In the genomic region with DNA sequence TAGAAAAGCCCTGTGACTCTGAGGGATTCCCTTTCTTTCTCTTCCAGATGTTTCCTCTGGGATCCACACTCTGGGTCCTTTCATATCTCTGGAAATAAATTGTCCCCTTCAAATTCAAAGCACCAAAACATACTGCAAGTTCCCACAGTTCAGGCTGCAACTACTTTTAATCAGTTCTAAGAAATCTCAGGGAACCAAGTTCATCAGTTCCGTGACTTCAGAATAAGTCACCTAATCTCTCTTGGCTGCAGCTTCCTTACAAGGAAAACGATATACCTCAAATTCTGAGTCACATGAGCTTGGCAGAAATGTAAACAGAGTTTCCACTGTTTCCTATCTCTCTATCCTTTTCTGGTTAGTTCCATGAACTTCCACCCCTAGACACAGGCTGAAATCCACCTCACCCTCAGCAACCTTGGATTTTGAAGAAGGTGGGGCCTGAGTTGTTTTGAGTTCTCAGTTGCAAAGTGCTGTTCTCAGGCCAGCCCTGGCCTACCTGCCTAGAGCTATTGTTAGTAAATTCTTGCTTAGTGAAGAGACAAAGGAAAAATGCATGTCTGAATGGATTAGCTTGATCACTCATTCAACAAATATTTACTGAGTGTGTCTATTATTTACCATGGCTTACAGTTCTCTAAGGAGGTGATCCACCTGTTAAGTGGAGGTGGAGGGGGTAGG, we compare ENCODE assay signal across 1 cellular context.
TF ChIP-seq lines count a peak whose summit lies in the region.

No MANE protein-coding gene starts in this region.

TF ChIP-seq in K562, 482 proteins besides CTCF, POLR2A, EP300 and RAD21 (continued from another document and continues in another):
- TF ChIP-seq, protein P1, sequence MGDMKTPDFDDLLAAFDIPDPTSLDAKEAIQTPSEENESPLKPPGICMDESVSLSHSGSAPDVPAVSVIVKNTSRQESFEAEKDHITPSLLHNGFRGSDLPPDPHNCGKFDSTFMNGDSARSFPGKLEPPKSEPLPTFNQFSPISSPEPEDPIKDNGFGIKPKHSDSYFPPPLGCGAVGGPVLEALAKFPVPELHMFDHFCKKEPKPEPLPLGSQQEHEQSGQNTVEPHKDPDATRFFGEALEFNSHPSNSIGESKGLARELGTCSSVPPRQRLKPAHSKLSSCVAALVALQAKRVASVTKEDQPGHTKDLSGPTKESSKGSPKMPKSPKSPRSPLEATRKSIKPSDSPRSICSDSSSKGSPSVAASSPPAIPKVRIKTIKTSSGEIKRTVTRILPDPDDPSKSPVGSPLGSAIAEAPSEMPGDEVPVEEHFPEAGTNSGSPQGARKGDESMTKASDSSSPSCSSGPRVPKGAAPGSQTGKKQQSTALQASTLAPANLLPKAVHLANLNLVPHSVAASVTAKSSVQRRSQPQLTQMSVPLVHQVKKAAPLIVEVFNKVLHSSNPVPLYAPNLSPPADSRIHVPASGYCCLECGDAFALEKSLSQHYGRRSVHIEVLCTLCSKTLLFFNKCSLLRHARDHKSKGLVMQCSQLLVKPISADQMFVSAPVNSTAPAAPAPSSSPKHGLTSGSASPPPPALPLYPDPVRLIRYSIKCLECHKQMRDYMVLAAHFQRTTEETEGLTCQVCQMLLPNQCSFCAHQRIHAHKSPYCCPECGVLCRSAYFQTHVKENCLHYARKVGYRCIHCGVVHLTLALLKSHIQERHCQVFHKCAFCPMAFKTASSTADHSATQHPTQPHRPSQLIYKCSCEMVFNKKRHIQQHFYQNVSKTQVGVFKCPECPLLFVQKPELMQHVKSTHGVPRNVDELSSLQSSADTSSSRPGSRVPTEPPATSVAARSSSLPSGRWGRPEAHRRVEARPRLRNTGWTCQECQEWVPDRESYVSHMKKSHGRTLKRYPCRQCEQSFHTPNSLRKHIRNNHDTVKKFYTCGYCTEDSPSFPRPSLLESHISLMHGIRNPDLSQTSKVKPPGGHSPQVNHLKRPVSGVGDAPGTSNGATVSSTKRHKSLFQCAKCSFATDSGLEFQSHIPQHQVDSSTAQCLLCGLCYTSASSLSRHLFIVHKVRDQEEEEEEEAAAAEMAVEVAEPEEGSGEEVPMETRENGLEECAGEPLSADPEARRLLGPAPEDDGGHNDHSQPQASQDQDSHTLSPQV (IDR thresholded peaks at IDR 0.05) = peak; percentile 83
- peak in 1 of 2 experiments; percentile 54; a peak in 1 of 3 replicates for TF ChIP-seq CBX3 (IDR thresholded peaks at IDR 0.05; ENCODE audit: borderline replicate concordance in 1 of 2, low read length in 2 of 2)
- peak; percentile 60 for TF ChIP-seq EP400 (IDR thresholded peaks at IDR 0.05)
- TF ChIP-seq HINFP (tag; conservative IDR thresholded peaks at IDR 0.05; ENCODE audit: low read depth) = no peak
- TF ChIP-seq JUNB (CRISPR knock-in tag; conservative IDR thresholded peaks at IDR 0.05) = no peak
- TF ChIP-seq ZSCAN32 (CRISPR knock-in tag; IDR thresholded peaks at IDR 0.05) = no peak
- TF ChIP-seq CAMTA2 (CRISPR knock-in tag; conservative IDR thresholded peaks at IDR 0.05) = 0 out of 2 replicates have a peak, but pooled peaks have one; percentile 52
- TF ChIP-seq, protein P2, sequence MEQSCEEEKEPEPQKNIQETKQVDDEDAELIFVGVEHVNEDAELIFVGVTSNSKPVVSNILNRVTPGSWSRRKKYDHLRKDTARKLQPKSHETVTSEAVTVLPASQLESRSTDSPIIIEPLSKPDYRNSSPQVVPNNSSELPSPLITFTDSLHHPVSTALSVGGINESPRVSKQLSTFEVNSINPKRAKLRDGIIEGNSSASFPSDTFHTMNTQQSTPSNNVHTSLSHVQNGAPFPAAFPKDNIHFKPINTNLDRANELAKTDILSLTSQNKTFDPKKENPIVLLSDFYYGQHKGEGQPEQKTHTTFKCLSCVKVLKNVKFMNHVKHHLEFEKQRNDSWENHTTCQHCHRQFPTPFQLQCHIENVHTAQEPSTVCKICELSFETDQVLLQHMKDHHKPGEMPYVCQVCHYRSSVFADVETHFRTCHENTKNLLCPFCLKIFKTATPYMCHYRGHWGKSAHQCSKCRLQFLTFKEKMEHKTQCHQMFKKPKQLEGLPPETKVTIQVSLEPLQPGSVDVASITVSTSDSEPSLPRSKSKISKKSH (CRISPR knock-in tag; IDR thresholded peaks at IDR 0.05) = no peak
- peak; percentile 79 for TF ChIP-seq DPF2 (IDR thresholded peaks at IDR 0.05)
- peak; percentile 65 for TF ChIP-seq ELF2 (CRISPR knock-in tag; IDR thresholded peaks at IDR 0.05)
- no peak for TF ChIP-seq HNRNPK (IDR thresholded peaks at IDR 0.05; ENCODE audit: low read depth, low read length, poor library complexity, severe bottlenecking)
- TF ChIP-seq ZFP91 (CRISPR knock-in tag; IDR thresholded peaks at IDR 0.05) = no peak
- TF ChIP-seq, protein P3, sequence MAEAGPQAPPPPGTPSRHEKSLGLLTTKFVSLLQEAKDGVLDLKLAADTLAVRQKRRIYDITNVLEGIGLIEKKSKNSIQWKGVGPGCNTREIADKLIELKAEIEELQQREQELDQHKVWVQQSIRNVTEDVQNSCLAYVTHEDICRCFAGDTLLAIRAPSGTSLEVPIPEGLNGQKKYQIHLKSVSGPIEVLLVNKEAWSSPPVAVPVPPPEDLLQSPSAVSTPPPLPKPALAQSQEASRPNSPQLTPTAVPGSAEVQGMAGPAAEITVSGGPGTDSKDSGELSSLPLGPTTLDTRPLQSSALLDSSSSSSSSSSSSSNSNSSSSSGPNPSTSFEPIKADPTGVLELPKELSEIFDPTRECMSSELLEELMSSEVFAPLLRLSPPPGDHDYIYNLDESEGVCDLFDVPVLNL (CRISPR knock-in tag; IDR thresholded peaks at IDR 0.05; ENCODE audit: low read depth) = no peak
- TF ChIP-seq RNF2 (IDR thresholded peaks at IDR 0.05) = peak; percentile 80; the same call in 1 of the 2 replicates
- no peak for TF ChIP-seq GTF2E2 (tag; IDR thresholded peaks at IDR 0.05)
- no peak for TF ChIP-seq HDAC6 (IDR thresholded peaks at IDR 0.05; ENCODE audit: low read depth, low read length)
- TF ChIP-seq, protein P4, sequence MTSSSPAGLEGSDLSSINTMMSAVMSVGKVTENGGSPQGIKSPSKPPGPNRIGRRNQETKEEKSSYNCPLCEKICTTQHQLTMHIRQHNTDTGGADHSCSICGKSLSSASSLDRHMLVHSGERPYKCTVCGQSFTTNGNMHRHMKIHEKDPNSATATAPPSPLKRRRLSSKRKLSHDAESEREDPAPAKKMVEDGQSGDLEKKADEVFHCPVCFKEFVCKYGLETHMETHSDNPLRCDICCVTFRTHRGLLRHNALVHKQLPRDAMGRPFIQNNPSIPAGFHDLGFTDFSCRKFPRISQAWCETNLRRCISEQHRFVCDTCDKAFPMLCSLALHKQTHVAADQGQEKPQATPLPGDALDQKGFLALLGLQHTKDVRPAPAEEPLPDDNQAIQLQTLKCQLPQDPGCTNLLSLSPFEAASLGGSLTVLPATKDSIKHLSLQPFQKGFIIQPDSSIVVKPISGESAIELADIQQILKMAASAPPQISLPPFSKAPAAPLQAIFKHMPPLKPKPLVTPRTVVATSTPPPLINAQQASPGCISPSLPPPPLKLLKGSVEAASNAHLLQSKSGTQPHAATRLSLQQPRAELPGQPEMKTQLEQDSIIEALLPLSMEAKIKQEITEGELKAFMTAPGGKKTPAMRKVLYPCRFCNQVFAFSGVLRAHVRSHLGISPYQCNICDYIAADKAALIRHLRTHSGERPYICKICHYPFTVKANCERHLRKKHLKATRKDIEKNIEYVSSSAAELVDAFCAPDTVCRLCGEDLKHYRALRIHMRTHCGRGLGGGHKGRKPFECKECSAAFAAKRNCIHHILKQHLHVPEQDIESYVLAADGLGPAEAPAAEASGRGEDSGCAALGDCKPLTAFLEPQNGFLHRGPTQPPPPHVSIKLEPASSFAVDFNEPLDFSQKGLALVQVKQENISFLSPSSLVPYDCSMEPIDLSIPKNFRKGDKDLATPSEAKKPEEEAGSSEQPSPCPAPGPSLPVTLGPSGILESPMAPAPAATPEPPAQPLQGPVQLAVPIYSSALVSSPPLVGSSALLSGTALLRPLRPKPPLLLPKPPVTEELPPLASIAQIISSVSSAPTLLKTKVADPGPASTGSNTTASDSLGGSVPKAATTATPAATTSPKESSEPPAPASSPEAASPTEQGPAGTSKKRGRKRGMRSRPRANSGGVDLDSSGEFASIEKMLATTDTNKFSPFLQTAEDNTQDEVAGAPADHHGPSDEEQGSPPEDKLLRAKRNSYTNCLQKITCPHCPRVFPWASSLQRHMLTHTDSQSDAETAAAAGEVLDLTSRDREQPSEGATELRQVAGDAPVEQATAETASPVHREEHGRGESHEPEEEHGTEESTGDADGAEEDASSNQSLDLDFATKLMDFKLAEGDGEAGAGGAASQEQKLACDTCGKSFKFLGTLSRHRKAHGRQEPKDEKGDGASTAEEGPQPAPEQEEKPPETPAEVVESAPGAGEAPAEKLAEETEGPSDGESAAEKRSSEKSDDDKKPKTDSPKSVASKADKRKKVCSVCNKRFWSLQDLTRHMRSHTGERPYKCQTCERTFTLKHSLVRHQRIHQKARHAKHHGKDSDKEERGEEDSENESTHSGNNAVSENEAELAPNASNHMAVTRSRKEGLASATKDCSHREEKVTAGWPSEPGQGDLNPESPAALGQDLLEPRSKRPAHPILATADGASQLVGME (CRISPR knock-in tag; IDR thresholded peaks at IDR 0.05) = no peak
- TF ChIP-seq MTA2 (IDR thresholded peaks at IDR 0.05; ENCODE audit: low read depth) = no peak
- TF ChIP-seq, protein P5, sequence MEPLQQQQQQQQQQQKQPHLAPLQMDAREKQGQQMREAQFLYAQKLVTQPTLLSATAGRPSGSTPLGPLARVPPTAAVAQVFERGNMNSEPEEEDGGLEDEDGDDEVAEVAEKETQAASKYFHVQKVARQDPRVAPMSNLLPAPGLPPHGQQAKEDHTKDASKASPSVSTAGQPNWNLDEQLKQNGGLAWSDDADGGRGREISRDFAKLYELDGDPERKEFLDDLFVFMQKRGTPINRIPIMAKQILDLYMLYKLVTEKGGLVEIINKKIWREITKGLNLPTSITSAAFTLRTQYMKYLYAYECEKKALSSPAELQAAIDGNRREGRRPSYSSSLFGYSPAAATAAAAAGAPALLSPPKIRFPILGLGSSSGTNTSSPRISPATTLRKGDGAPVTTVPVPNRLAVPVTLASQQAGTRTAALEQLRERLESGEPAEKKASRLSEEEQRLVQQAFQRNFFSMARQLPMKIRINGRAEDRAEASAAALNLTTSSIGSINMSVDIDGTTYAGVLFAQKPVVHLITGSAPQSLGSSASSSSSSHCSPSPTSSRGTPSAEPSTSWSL (CRISPR knock-in tag; IDR thresholded peaks at IDR 0.05; ENCODE audit: borderline replicate concordance) = no peak
- TF ChIP-seq BHLHE40 (IDR thresholded peaks at IDR 0.05; ENCODE audit: low read length) = peak; percentile 84
- TF ChIP-seq HNRNPH1 (optimal IDR thresholded peaks at IDR 0.05; ENCODE audit: low read depth, low read length) = no peak
- TF ChIP-seq RBM34 (IDR thresholded peaks at IDR 0.05; ENCODE audit: borderline replicate concordance, insufficient read depth, low read length) = no peak
- no peak for TF ChIP-seq NR3C1 (CRISPR knock-in tag; IDR thresholded peaks at IDR 0.05)
- no peak for TF ChIP-seq ZNF449 (CRISPR knock-in tag; IDR thresholded peaks at IDR 0.05)
- TF ChIP-seq ZBTB17 (CRISPR knock-in tag; IDR thresholded peaks at IDR 0.05) = no peak
- TF ChIP-seq HDAC3 (IDR thresholded peaks at IDR 0.05; ENCODE audit: borderline replicate concordance, partially characterized antibody) = peak; percentile 57
- TF ChIP-seq, protein P6, sequence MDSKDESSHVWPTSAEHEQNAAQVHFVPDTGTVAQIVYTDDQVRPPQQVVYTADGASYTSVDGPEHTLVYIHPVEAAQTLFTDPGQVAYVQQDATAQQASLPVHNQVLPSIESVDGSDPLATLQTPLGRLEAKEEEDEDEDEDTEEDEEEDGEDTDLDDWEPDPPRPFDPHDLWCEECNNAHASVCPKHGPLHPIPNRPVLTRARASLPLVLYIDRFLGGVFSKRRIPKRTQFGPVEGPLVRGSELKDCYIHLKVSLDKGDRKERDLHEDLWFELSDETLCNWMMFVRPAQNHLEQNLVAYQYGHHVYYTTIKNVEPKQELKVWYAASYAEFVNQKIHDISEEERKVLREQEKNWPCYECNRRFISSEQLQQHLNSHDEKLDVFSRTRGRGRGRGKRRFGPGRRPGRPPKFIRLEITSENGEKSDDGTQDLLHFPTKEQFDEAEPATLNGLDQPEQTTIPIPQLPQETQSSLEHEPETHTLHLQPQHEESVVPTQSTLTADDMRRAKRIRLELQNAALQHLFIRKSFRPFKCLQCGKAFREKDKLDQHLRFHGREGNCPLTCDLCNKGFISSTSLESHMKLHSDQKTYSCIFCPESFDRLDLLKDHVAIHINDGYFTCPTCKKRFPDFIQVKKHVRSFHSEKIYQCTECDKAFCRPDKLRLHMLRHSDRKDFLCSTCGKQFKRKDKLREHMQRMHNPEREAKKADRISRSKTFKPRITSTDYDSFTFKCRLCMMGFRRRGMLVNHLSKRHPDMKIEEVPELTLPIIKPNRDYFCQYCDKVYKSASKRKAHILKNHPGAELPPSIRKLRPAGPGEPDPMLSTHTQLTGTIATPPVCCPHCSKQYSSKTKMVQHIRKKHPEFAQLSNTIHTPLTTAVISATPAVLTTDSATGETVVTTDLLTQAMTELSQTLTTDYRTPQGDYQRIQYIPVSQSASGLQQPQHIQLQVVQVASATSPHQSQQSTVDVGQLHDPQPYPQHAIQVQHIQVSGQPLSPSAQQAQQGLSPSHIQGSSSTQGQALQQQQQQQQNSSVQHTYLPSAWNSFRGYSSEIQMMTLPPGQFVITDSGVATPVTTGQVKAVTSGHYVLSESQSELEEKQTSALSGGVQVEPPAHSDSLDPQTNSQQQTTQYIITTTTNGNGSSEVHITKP (IDR thresholded peaks at IDR 0.05; ENCODE audit: partially characterized antibody) = no peak
- no peak for TF ChIP-seq RHOXF2B (CRISPR knock-in tag; conservative IDR thresholded peaks at IDR 0.05)
